Comparison of ENCODE assay signal across 26 cellular contexts in genomic region chr7:86995052-86995725, GRCh38.
"Had no signal": no experiment of that assay in that cellular context is flagged by ENCODE, and none has a peak within 500 bp of the region (broad histone marks: within the 10 kb centered on the region; RNA-seq: fewer than 3 reads in every experiment).

No MANE protein-coding gene starts in this region.

- H3K9me3 ChIP-seq: adrenal gland, body of pancreas, heart right ventricle, sigmoid colon, thoracic aorta had no signal

- H3K27ac ChIP-seq: adrenal gland, body of pancreas, heart right ventricle, sigmoid colon, thoracic aorta, VCaP had no signal

- H3K36me3 Mint-ChIP-seq: activated naive CD8-positive, alpha-beta T cell treated with anti-CD3 and anti-CD28 coated beads for 36 hours; stimulated activated effector memory CD8-positive, alpha-beta T cell treated with anti-CD3 and anti-CD28 coated beads, Interleukin-12 subunit alpha, Interleukin-12 subunit beta, amount 100 ng/mL, for 72 hours had no signal

- H3K36me3 ChIP-seq: adrenal gland, heart right ventricle, sigmoid colon, thoracic aorta had no signal

- H3K4me1 ChIP-seq: adrenal gland had no signal

- H3K4me3 ChIP-seq: adrenal gland, body of pancreas, heart right ventricle, sigmoid colon, thoracic aorta had no signal

- H3K4me1 Mint-ChIP-seq: stimulated activated effector memory CD8-positive, alpha-beta T cell treated with anti-CD3 and anti-CD28 coated beads, Interleukin-12 subunit alpha, Interleukin-12 subunit beta, amount 100 ng/mL, for 72 hours had no signal

- H3K27ac Mint-ChIP-seq: activated naive CD4-positive, alpha-beta T cell treated with anti-CD3 and anti-CD28 coated beads for 36 hours; activated naive CD8-positive, alpha-beta T cell treated with anti-CD3 and anti-CD28 coated beads for 36 hours; activated T-helper 1 cell treated with anti-CD3 and anti-CD28 coated beads, Interleukin-12 subunit alpha, Interleukin-12 subunit beta, Interleukin-2, Interleukin-4 antibody, amounts not matched to agents 30 ng/mL and 10 ng/mL and 1 ng/mL, durations not matched to agents 14 hours and 24 hours and 36 hours; nephron; stimulated activated effector memory CD8-positive, alpha-beta T cell treated with anti-CD3 and anti-CD28 coated beads, Interleukin-12 subunit alpha, Interleukin-12 subunit beta, amount 100 ng/mL, for 72 hours; stimulated activated naive CD8-positive, alpha-beta T cell treated with anti-CD3 and anti-CD28 coated beads, Interleukin-15, Interleukin-2, amounts not matched to agents 100 ng/mL and 50 ng/mL, for 24 hours had no signal

- H3K27me3 ChIP-seq: adrenal gland, body of pancreas, heart right ventricle, sigmoid colon had no signal

- ATAC-seq: body of pancreas; heart right ventricle; left ventricle myocardium superior; stimulated activated effector memory CD8-positive, alpha-beta T cell treated with anti-CD3 and anti-CD28 coated beads, Interleukin-12 subunit alpha, Interleukin-12 subunit beta, amount 100 ng/mL, for 72 hours had no signal

- H3K9me3 Mint-ChIP-seq: activated naive CD4-positive, alpha-beta T cell treated with anti-CD3 and anti-CD28 coated beads for 36 hours; activated naive CD8-positive, alpha-beta T cell treated with anti-CD3 and anti-CD28 coated beads for 36 hours; activated T-helper 1 cell treated with anti-CD3 and anti-CD28 coated beads, Interleukin-12 subunit alpha, Interleukin-12 subunit beta, Interleukin-2, Interleukin-4 antibody, amounts not matched to agents 30 ng/mL and 10 ng/mL and 1 ng/mL, durations not matched to agents 14 hours and 24 hours and 36 hours; stimulated activated effector memory CD8-positive, alpha-beta T cell treated with anti-CD3 and anti-CD28 coated beads, Interleukin-12 subunit alpha, Interleukin-12 subunit beta, amount 100 ng/mL, for 72 hours; stimulated activated naive CD8-positive, alpha-beta T cell treated with anti-CD3 and anti-CD28 coated beads, Interleukin-15, Interleukin-2, amounts not matched to agents 100 ng/mL and 50 ng/mL, for 24 hours had no signal

- DNase-seq: activated CD4-positive, alpha-beta T cell treated with anti-CD3 and anti-CD28 coated beads for 4 hours; activated CD4-positive, alpha-beta T cell treated with anti-CD3 and anti-CD28 coated beads, Interleukin-2, amount 50 U/mL, for 4 hours; activated CD8-positive, alpha-beta memory T cell treated with anti-CD3 and anti-CD28 coated beads for 24 hours; activated effector memory CD4-positive, alpha-beta T cell treated with anti-CD3 and anti-CD28 coated beads, Interleukin-2, amount 50 U/mL, for 16 hours; activated naive CD4-positive, alpha-beta T cell treated with anti-CD3 and anti-CD28 coated beads for 36 hours; activated naive CD8-positive, alpha-beta T cell treated with anti-CD3 and anti-CD28 coated beads for 36 hours; adrenal gland; aorta; body of pancreas; cortex of kidney; foreskin fibroblast; heart right ventricle; left ventricle myocardium superior; mammary epithelial cell; retina; sigmoid colon; small intestine; stimulated activated CD4-positive, alpha-beta T cell treated with anti-CD3 and anti-CD28 coated beads, Interleukin-4, amount 100 ng/mL, for 24 hours; T-helper 9 cell; trophoblast cell had no signal

- H3K4me3 Mint-ChIP-seq: activated naive CD4-positive, alpha-beta T cell treated with anti-CD3 and anti-CD28 coated beads for 36 hours; activated naive CD8-positive, alpha-beta T cell treated with anti-CD3 and anti-CD28 coated beads for 36 hours; activated T-helper 1 cell treated with anti-CD3 and anti-CD28 coated beads, Interleukin-12 subunit alpha, Interleukin-12 subunit beta, Interleukin-2, Interleukin-4 antibody, amounts not matched to agents 30 ng/mL and 10 ng/mL and 1 ng/mL, durations not matched to agents 14 hours and 24 hours and 36 hours; nephron; stimulated activated effector memory CD8-positive, alpha-beta T cell treated with anti-CD3 and anti-CD28 coated beads, Interleukin-12 subunit alpha, Interleukin-12 subunit beta, amount 100 ng/mL, for 72 hours; stimulated activated naive CD8-positive, alpha-beta T cell treated with anti-CD3 and anti-CD28 coated beads, Interleukin-15, Interleukin-2, amounts not matched to agents 100 ng/mL and 50 ng/mL, for 24 hours had no signal
